Comparison of ENCODE assay signal across 10 cellular contexts in the genomic region with DNA sequence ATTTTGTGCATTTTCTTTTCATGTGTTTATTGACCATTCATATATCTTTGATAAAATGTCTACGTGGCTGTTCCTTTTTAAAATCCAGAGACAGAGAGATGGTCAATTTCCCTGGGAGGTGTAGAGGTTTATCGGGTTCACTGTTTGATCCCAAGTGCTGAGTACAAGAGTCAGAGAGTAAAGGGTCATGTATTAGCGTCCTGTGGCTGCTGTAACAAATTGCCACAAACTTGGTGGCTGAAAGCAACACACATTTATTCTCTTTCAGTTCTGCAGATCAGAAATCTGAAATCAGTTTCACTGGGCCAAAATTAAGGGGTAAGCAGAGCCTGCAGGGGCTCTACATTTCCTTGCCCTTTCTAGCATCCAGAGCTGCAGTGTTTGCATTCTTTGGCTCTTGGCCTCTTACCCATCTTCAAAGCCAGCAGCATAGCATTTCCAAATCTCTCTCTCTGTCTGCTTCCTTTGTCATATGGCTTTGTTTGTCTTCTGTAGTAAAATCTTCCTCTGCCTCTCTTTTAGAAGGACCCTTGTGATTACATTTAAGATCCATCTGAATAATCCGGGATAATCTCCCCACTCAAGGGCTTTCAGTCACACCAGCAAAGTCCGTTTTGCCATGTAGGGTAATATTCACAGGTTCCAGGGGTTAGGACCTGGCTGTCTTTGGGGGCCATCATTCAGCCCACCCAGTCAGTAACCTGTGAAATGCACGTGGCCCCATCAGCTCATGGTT. TPM values are rescaled to one million over a fixed set of nuclear protein-coding genes. Genes with fewer than 3 reads are reported as not detected.
DNase-seq lines count a peak whose midpoint lies in the region; ATAC-seq, FAIRE-seq and TF ChIP-seq lines count a peak whose summit lies in the region.
"Had no signal": no experiment of that assay in that cellular context is flagged by ENCODE, and none has a peak within 500 bp of the region (broad histone marks: within the 10 kb centered on the region; RNA-seq: fewer than 3 reads in every experiment).

No MANE protein-coding gene starts in this region.

- WGBS in mesendoderm (ENCODE audit: extremely low coverage, insufficient coverage, low lambda C conversion rate), result no CpG with 5 or more reads among the region's 6 CpGs

- H3K9me3 ChIP-seq in left ventricle myocardium inferior (replicated peaks) (no peaks in the 10 kb centered on the region), astrocyte (ENCODE audit: insufficient read depth, low read depth, low read length) (no peaks in the 10 kb centered on the region), vagina (no peaks in the 10 kb centered on the region)
- no peaks in the 10 kb centered on the region for H3K9me3 ChIP-seq in effector memory CD4-positive, alpha-beta T cell (ENCODE audit: control insufficient read depth, low read length)
- H3K9me3 ChIP-seq: upper lobe of right lung had no signal

- intact Hi-C loops in left ventricle myocardium inferior (cut with micrococcal nuclease) (loop anchor here (2.0 kb wide), 1 partner anchor 319 kb away; no protein-coding TSS in a partner anchor), cardiac septum (cut with DNase I) (no loop called here), vagina (cut with DNase I) (no loop called here)

- no peak for TF ChIP-seq CTCF in left ventricle myocardium inferior (IDR thresholded peaks at IDR 0.05; ENCODE audit: borderline replicate concordance)
- TF ChIP-seq CTCF in astrocyte (IDR thresholded peaks at IDR 0.05; ENCODE audit: insufficient read depth, low read depth, low read length), result no peak
- TF ChIP-seq CTCF in vagina (IDR thresholded peaks at IDR 0.05), result no peak

- no peak for TF ChIP-seq POLR2A in vagina (IDR thresholded peaks at IDR 0.05)

- H3K4ac ChIP-seq in mesendoderm (ENCODE audit: low read depth, low read length), result no peak overlapping the region

- H2BK120ac ChIP-seq in mesendoderm (ENCODE audit: low read depth, low read length), result no peak overlapping the region

- no peak overlapping the region for H3K27ac Mint-ChIP-seq in astrocyte (ENCODE audit: unreplicated experiment)
- H3K27ac Mint-ChIP-seq: activated naive CD4-positive, alpha-beta T cell treated with anti-CD3 and anti-CD28 coated beads, Interleukin-2, amount 10 ng/mL, durations not matched to agents 7 days and 5 days had no signal

- H2AFZ ChIP-seq in astrocyte (ENCODE audit: low read depth, low read length), result peak overlapping the region; percentile 96

- DNase-seq in left ventricle myocardium inferior (no peak), cardiac septum (ENCODE audit: low spot score) (no peak), astrocyte (ENCODE audit: low read depth) (no peak), mesendoderm (no peak), vagina (ENCODE audit: extremely low spot score in 2 of 2) (no peak), DMS153 treated with DMSO at 0.1 percent for 48 hours (lab: John Stamatoyannopoulos, UW; ENCODE audit: unreplicated experiment) (no peak)
- DNase-seq in effector memory CD4-positive, alpha-beta T cell, result no peak

- ATAC-seq in GM18517 (IDR thresholded peaks at IDR 0.05; ENCODE audit: unreplicated experiment), result no peak

- H3K79me2 ChIP-seq in astrocyte (ENCODE audit: insufficient read depth, low read length), result no peaks in the 10 kb centered on the region
- H3K79me2 ChIP-seq in mesendoderm (ENCODE audit: control insufficient read depth, insufficient read depth, low read length), result no peaks in the 10 kb centered on the region

- H2AK5ac ChIP-seq in mesendoderm (ENCODE audit: low read length), result no peak overlapping the region

- peaks cover 17% of the 10 kb centered on the region for H3K4me1 ChIP-seq in left ventricle myocardium inferior
- peaks cover 9% of the 10 kb centered on the region for H3K4me1 ChIP-seq in astrocyte (ENCODE audit: insufficient read depth, low read length)
- no peaks in the 10 kb centered on the region for H3K4me1 ChIP-seq in mesendoderm (ENCODE audit: control insufficient read depth, low read depth, low read length)
- H3K4me1 ChIP-seq in vagina, result peaks cover 33% of the 10 kb centered on the region
- H3K4me1 ChIP-seq in effector memory CD4-positive, alpha-beta T cell (ENCODE audit: control insufficient read depth, insufficient read depth, low read length, poor library complexity, severe bottlenecking), result peaks cover 10% of the 10 kb centered on the region

- no peaks in the 10 kb centered on the region for H3K79me1 ChIP-seq in mesendoderm (ENCODE audit: low read length)

- no peak overlapping the region for H4K5ac ChIP-seq in mesendoderm (ENCODE audit: low read length)

- no peaks in the 10 kb centered on the region for H3K4me1 Mint-ChIP-seq in astrocyte (ENCODE audit: low read depth, unreplicated experiment)
- H3K4me1 Mint-ChIP-seq: activated naive CD4-positive, alpha-beta T cell treated with anti-CD3 and anti-CD28 coated beads, Interleukin-2, amount 10 ng/mL, durations not matched to agents 7 days and 5 days had no signal

- no peak overlapping the region for H2BK5ac ChIP-seq in mesendoderm (ENCODE audit: low read length)

- no peak overlapping the region for H3K23ac ChIP-seq in mesendoderm (ENCODE audit: low read length)

- H4K8ac ChIP-seq in mesendoderm (ENCODE audit: low read depth, low read length), result no peak overlapping the region

- H3K18ac ChIP-seq in mesendoderm (ENCODE audit: low read length), result no peak overlapping the region

- H2BK15ac ChIP-seq in mesendoderm (replicated peaks; ENCODE audit: low read depth), result no peak overlapping the region

- H3K27me3 Mint-ChIP-seq in astrocyte (ENCODE audit: low read depth, unreplicated experiment), result peaks cover 6% of the 10 kb centered on the region

- no peaks in the 10 kb centered on the region for H3K9me3 Mint-ChIP-seq in astrocyte (ENCODE audit: unreplicated experiment)
- H3K9me3 Mint-ChIP-seq: activated naive CD4-positive, alpha-beta T cell treated with anti-CD3 and anti-CD28 coated beads, Interleukin-2, amount 10 ng/mL, durations not matched to agents 7 days and 5 days had no signal

- no peak overlapping the region for H3K9ac ChIP-seq in astrocyte (ENCODE audit: low read length)
- peak overlapping the region; percentile 51 for H3K9ac ChIP-seq in mesendoderm (ENCODE audit: low read length)

- no peaks in the 10 kb centered on the region for H3K36me3 Mint-ChIP-seq in astrocyte (ENCODE audit: low read depth, unreplicated experiment)
- H3K36me3 Mint-ChIP-seq: activated naive CD4-positive, alpha-beta T cell treated with anti-CD3 and anti-CD28 coated beads, Interleukin-2, amount 10 ng/mL, durations not matched to agents 7 days and 5 days had no signal

- no peak for FAIRE-seq in astrocyte (lab: Jason Lieb, UNC)

- H3K4me2 ChIP-seq in astrocyte (ENCODE audit: low read length), result peak overlapping the region; percentile 96
- H3K4me2 ChIP-seq in mesendoderm (ENCODE audit: low read length), result no peak overlapping the region

- no peak overlapping the region for H3K4me3 Mint-ChIP-seq in astrocyte (ENCODE audit: unreplicated experiment)
- H3K4me3 Mint-ChIP-seq: activated naive CD4-positive, alpha-beta T cell treated with anti-CD3 and anti-CD28 coated beads, Interleukin-2, amount 10 ng/mL, durations not matched to agents 7 days and 5 days had no signal

- H4K20me1 ChIP-seq in astrocyte (ENCODE audit: insufficient read depth, low read length), result no peaks in the 10 kb centered on the region

- H3K56ac ChIP-seq in mesendoderm (ENCODE audit: low read length), result peak overlapping the region; percentile 81

- H3K27ac ChIP-seq in left ventricle myocardium inferior (replicated peaks), result no peak overlapping the region
- no peak overlapping the region for H3K27ac ChIP-seq in astrocyte (ENCODE audit: low read depth, low read length)
- no peak overlapping the region for H3K27ac ChIP-seq in mesendoderm (ENCODE audit: low read depth, low read length)
- peak overlapping the region; percentile 79 for H3K27ac ChIP-seq in vagina
- H3K27ac ChIP-seq in effector memory CD4-positive, alpha-beta T cell (ENCODE audit: insufficient read depth, low read length, poor library complexity, severe bottlenecking), result no peak overlapping the region

- H3K36me3 ChIP-seq in left ventricle myocardium inferior, result no peaks in the 10 kb centered on the region
- H3K36me3 ChIP-seq in astrocyte (ENCODE audit: insufficient read depth, low read length), result no peaks in the 10 kb centered on the region
- no peaks in the 10 kb centered on the region for H3K36me3 ChIP-seq in mesendoderm (ENCODE audit: control insufficient read depth, insufficient read depth, low read length)
- H3K36me3 ChIP-seq in vagina, result no peaks in the 10 kb centered on the region
- no peaks in the 10 kb centered on the region for H3K36me3 ChIP-seq in effector memory CD4-positive, alpha-beta T cell (ENCODE audit: control insufficient read depth, insufficient read depth, low read length)
- H3K36me3 ChIP-seq: upper lobe of right lung had no signal

- H3K4me3 ChIP-seq in left ventricle myocardium inferior (peak overlapping the region; percentile 88), astrocyte (ENCODE audit: insufficient read depth, low read depth, low read length) (no peak overlapping the region), mesendoderm (ENCODE audit: low read length) (no peak overlapping the region), vagina (no peak overlapping the region)
- no peak overlapping the region for H3K4me3 ChIP-seq in effector memory CD4-positive, alpha-beta T cell (ENCODE audit: insufficient read depth, low read depth, low read length, poor library complexity, severe bottlenecking)

- H3K27me3 ChIP-seq in left ventricle myocardium inferior (ENCODE audit: low read depth), result peaks cover 19% of the 10 kb centered on the region
- H3K27me3 ChIP-seq in astrocyte (ENCODE audit: insufficient read depth, low read length), result no peaks in the 10 kb centered on the region
- H3K27me3 ChIP-seq in mesendoderm (ENCODE audit: insufficient read depth, low read length, poor library complexity), result no peaks in the 10 kb centered on the region
- H3K27me3 ChIP-seq in vagina, result no peaks in the 10 kb centered on the region
- peaks cover 5% of the 10 kb centered on the region for H3K27me3 ChIP-seq in effector memory CD4-positive, alpha-beta T cell (replicated peaks; ENCODE audit: control insufficient read depth, insufficient read depth, low read length, poor library complexity, severe bottlenecking)
- H3K27me3 ChIP-seq: upper lobe of right lung had no signal

RNA-seq across cellular contexts. Expression of a gene that starts 49.9 kb away (rescaled TPM):
- total RNA-seq in left ventricle myocardium inferior, result 2.2 TPM
- 1.4 TPM for total RNA-seq in cardiac septum
- total RNA-seq in astrocyte, result 2.7 and 4.0 TPM in 2 replicates
- polyA plus RNA-seq in mesendoderm (2013, experiment 1 of 2), result 1.1 TPM
- polyA plus RNA-seq in mesendoderm (2013, experiment 2 of 2), result 0.99 TPM
- total RNA-seq in vagina, result 0.98 TPM
